ENCODE assay signal across 1 cellular context in the genomic region with DNA sequence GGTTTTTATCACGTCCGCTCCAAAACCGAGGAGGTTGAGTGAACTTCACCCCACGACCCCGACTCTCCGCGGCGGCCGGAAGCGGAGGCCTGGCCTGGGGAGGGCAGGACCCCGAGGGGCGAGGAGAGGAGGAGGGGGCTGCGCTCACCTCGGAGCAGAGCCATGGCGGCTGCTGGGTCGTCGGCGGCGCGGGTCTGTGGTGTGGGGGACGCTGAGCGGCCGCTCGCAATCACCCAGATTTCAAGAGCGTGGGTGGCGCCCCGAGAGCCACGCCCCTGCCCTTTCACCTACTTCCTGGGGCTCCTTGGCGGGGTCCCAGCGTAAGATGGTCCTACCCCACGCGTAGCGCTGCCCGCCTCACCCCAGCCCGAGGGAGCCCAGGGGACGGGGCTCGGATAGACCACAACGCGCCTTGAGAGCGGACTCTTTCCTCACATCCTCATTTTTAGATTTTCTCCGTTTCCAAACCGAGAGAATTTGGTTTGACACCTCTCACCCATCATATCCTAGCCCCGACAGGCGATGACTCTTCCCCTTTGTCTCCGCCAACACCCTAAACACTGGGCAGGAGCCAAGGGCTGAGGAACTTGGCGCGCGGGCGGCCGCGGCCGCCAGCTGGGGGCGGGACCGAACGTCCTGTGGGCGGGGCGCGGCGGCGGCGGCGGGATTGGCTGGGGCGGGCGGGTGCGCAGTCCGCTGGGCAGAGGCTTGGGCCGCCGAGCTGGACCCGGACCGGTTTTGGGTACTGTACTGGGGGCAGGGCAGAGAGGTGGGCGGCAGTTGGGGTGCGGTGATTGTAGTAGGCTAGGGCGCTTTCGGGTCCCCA.
TF ChIP-seq lines count a peak whose summit lies in the region.

A gene with protein sequence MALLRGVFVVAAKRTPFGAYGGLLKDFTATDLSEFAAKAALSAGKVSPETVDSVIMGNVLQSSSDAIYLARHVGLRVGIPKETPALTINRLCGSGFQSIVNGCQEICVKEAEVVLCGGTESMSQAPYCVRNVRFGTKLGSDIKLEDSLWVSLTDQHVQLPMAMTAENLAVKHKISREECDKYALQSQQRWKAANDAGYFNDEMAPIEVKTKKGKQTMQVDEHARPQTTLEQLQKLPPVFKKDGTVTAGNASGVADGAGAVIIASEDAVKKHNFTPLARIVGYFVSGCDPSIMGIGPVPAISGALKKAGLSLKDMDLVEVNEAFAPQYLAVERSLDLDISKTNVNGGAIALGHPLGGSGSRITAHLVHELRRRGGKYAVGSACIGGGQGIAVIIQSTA (minus strand): TSS at position 213 of the 826 bp plus-strand sequence. CDS start 49 bp downstream, at position 164.

TF ChIP-seq in GM12878, 131 proteins besides CTCF, POLR2A, EP300 and RAD21 (continued from another document and continues in another):
- TF ChIP-seq, protein P1, sequence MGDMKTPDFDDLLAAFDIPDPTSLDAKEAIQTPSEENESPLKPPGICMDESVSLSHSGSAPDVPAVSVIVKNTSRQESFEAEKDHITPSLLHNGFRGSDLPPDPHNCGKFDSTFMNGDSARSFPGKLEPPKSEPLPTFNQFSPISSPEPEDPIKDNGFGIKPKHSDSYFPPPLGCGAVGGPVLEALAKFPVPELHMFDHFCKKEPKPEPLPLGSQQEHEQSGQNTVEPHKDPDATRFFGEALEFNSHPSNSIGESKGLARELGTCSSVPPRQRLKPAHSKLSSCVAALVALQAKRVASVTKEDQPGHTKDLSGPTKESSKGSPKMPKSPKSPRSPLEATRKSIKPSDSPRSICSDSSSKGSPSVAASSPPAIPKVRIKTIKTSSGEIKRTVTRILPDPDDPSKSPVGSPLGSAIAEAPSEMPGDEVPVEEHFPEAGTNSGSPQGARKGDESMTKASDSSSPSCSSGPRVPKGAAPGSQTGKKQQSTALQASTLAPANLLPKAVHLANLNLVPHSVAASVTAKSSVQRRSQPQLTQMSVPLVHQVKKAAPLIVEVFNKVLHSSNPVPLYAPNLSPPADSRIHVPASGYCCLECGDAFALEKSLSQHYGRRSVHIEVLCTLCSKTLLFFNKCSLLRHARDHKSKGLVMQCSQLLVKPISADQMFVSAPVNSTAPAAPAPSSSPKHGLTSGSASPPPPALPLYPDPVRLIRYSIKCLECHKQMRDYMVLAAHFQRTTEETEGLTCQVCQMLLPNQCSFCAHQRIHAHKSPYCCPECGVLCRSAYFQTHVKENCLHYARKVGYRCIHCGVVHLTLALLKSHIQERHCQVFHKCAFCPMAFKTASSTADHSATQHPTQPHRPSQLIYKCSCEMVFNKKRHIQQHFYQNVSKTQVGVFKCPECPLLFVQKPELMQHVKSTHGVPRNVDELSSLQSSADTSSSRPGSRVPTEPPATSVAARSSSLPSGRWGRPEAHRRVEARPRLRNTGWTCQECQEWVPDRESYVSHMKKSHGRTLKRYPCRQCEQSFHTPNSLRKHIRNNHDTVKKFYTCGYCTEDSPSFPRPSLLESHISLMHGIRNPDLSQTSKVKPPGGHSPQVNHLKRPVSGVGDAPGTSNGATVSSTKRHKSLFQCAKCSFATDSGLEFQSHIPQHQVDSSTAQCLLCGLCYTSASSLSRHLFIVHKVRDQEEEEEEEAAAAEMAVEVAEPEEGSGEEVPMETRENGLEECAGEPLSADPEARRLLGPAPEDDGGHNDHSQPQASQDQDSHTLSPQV (IDR thresholded peaks at IDR 0.05), result no peak
- TF ChIP-seq, protein P2, sequence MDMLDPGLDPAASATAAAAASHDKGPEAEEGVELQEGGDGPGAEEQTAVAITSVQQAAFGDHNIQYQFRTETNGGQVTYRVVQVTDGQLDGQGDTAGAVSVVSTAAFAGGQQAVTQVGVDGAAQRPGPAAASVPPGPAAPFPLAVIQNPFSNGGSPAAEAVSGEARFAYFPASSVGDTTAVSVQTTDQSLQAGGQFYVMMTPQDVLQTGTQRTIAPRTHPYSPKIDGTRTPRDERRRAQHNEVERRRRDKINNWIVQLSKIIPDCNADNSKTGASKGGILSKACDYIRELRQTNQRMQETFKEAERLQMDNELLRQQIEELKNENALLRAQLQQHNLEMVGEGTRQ (IDR thresholded peaks at IDR 0.05; ENCODE audit: borderline replicate concordance, low read depth, low read length), result no peak
- TF ChIP-seq JUNB (IDR thresholded peaks at IDR 0.05) (no peak), ZNF207 (IDR thresholded peaks at IDR 0.05; ENCODE audit: borderline replicate concordance) (peak; percentile 58; the same call in 1 of the 2 replicates), BRCA1 (IDR thresholded peaks at IDR 0.05; ENCODE audit: low read depth, low read length) (no peak), ZBED1 (IDR thresholded peaks at IDR 0.05; ENCODE audit: borderline replicate concordance) (no peak), RFX5 (IDR thresholded peaks at IDR 0.05; ENCODE audit: low read depth, low read length) (no peak), TCF7 (IDR thresholded peaks at IDR 0.05; ENCODE audit: borderline replicate concordance) (no peak), ZNF622 (IDR thresholded peaks at IDR 0.05) (no peak), SREBF1 (IDR thresholded peaks at IDR 0.05; ENCODE audit: low read length) (no peak), NR2C2 (IDR thresholded peaks at IDR 0.05; ENCODE audit: borderline replicate concordance, control insufficient read depth, insufficient read length, low read depth) (no peak), SIN3A (IDR thresholded peaks at IDR 0.05; ENCODE audit: low read depth, low read length) (no peak), ZZZ3 (IDR thresholded peaks at IDR 0.05; ENCODE audit: control insufficient read depth, insufficient read length, low read depth) (no peak), PML (IDR thresholded peaks at IDR 0.05; ENCODE audit: low read length) (peak; percentile 89), DPF2 (IDR thresholded peaks at IDR 0.05) (peak; percentile 82), NR2C1 (IDR thresholded peaks at IDR 0.05) (peak; percentile 40; the same call in 1 of the 2 replicates), CBFB (IDR thresholded peaks at IDR 0.05; ENCODE audit: low read depth) (peak; percentile 61; the same call in 1 of the 2 replicates), ZNF384 (IDR thresholded peaks at IDR 0.05; ENCODE audit: borderline replicate concordance, low read depth, low read length) (no peak), NR2F1 (conservative IDR thresholded peaks at IDR 0.05) (peak; percentile 96), TCF3 (IDR thresholded peaks at IDR 0.05; ENCODE audit: borderline replicate concordance, insufficient read depth, low read depth, low read length) (0 out of 2 replicates have a peak, but pooled peaks have one; percentile 37), PAX5 (IDR thresholded peaks at IDR 0.05; ENCODE audit: borderline replicate concordance, low read depth, low read length) (peak; percentile 40; the same call in 1 of the 2 replicates), SMAD5 (IDR thresholded peaks at IDR 0.05; ENCODE audit: low read depth) (peak; percentile 20; the same call in 1 of the 2 replicates), POLR2AphosphoS2 (IDR thresholded peaks at IDR 0.05; ENCODE audit: low read depth, low read length) (peak; percentile 60), NFYA (IDR thresholded peaks at IDR 0.05; ENCODE audit: borderline replicate concordance, low read depth, low read length) (no peak), RCOR1 (conservative IDR thresholded peaks at IDR 0.05; ENCODE audit: low read depth, low read length) (0 out of 2 replicates have a peak, but pooled peaks have one; percentile 80), SREBF2 (IDR thresholded peaks at IDR 0.05; ENCODE audit: low read length) (no peak), SIX5 (IDR thresholded peaks at IDR 0.05; ENCODE audit: low read depth, low read length, severe bottlenecking) (no peak), RAD51 (IDR thresholded peaks at IDR 0.05) (no peak)
- TF ChIP-seq, protein P3, sequence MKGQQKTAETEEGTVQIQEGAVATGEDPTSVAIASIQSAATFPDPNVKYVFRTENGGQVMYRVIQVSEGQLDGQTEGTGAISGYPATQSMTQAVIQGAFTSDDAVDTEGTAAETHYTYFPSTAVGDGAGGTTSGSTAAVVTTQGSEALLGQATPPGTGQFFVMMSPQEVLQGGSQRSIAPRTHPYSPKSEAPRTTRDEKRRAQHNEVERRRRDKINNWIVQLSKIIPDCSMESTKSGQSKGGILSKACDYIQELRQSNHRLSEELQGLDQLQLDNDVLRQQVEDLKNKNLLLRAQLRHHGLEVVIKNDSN (IDR thresholded peaks at IDR 0.05; ENCODE audit: borderline replicate concordance, extremely low read length, insufficient read depth, low read depth, low read length), result no peak
- TF ChIP-seq, protein P4, sequence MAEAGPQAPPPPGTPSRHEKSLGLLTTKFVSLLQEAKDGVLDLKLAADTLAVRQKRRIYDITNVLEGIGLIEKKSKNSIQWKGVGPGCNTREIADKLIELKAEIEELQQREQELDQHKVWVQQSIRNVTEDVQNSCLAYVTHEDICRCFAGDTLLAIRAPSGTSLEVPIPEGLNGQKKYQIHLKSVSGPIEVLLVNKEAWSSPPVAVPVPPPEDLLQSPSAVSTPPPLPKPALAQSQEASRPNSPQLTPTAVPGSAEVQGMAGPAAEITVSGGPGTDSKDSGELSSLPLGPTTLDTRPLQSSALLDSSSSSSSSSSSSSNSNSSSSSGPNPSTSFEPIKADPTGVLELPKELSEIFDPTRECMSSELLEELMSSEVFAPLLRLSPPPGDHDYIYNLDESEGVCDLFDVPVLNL (IDR thresholded peaks at IDR 0.05; ENCODE audit: low read depth, low read length), result no peak
- TF ChIP-seq, protein P5, sequence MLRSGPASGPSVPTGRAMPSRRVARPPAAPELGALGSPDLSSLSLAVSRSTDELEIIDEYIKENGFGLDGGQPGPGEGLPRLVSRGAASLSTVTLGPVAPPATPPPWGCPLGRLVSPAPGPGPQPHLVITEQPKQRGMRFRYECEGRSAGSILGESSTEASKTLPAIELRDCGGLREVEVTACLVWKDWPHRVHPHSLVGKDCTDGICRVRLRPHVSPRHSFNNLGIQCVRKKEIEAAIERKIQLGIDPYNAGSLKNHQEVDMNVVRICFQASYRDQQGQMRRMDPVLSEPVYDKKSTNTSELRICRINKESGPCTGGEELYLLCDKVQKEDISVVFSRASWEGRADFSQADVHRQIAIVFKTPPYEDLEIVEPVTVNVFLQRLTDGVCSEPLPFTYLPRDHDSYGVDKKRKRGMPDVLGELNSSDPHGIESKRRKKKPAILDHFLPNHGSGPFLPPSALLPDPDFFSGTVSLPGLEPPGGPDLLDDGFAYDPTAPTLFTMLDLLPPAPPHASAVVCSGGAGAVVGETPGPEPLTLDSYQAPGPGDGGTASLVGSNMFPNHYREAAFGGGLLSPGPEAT (IDR thresholded peaks at IDR 0.05; ENCODE audit: low read depth), result peak; percentile 55; the same call in 1 of the 2 replicates
- TF ChIP-seq, protein P6, sequence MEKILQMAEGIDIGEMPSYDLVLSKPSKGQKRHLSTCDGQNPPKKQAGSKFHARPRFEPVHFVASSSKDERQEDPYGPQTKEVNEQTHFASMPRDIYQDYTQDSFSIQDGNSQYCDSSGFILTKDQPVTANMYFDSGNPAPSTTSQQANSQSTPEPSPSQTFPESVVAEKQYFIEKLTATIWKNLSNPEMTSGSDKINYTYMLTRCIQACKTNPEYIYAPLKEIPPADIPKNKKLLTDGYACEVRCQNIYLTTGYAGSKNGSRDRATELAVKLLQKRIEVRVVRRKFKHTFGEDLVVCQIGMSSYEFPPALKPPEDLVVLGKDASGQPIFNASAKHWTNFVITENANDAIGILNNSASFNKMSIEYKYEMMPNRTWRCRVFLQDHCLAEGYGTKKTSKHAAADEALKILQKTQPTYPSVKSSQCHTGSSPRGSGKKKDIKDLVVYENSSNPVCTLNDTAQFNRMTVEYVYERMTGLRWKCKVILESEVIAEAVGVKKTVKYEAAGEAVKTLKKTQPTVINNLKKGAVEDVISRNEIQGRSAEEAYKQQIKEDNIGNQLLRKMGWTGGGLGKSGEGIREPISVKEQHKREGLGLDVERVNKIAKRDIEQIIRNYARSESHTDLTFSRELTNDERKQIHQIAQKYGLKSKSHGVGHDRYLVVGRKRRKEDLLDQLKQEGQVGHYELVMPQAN (conservative IDR thresholded peaks at IDR 0.05), result peak; percentile 51; the same call in 1 of the 2 replicates
- TF ChIP-seq, protein P7, sequence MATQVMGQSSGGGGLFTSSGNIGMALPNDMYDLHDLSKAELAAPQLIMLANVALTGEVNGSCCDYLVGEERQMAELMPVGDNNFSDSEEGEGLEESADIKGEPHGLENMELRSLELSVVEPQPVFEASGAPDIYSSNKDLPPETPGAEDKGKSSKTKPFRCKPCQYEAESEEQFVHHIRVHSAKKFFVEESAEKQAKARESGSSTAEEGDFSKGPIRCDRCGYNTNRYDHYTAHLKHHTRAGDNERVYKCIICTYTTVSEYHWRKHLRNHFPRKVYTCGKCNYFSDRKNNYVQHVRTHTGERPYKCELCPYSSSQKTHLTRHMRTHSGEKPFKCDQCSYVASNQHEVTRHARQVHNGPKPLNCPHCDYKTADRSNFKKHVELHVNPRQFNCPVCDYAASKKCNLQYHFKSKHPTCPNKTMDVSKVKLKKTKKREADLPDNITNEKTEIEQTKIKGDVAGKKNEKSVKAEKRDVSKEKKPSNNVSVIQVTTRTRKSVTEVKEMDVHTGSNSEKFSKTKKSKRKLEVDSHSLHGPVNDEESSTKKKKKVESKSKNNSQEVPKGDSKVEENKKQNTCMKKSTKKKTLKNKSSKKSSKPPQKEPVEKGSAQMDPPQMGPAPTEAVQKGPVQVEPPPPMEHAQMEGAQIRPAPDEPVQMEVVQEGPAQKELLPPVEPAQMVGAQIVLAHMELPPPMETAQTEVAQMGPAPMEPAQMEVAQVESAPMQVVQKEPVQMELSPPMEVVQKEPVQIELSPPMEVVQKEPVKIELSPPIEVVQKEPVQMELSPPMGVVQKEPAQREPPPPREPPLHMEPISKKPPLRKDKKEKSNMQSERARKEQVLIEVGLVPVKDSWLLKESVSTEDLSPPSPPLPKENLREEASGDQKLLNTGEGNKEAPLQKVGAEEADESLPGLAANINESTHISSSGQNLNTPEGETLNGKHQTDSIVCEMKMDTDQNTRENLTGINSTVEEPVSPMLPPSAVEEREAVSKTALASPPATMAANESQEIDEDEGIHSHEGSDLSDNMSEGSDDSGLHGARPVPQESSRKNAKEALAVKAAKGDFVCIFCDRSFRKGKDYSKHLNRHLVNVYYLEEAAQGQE (IDR thresholded peaks at IDR 0.05; ENCODE audit: low read depth, low read length), result no peak
- TF ChIP-seq, protein P8, sequence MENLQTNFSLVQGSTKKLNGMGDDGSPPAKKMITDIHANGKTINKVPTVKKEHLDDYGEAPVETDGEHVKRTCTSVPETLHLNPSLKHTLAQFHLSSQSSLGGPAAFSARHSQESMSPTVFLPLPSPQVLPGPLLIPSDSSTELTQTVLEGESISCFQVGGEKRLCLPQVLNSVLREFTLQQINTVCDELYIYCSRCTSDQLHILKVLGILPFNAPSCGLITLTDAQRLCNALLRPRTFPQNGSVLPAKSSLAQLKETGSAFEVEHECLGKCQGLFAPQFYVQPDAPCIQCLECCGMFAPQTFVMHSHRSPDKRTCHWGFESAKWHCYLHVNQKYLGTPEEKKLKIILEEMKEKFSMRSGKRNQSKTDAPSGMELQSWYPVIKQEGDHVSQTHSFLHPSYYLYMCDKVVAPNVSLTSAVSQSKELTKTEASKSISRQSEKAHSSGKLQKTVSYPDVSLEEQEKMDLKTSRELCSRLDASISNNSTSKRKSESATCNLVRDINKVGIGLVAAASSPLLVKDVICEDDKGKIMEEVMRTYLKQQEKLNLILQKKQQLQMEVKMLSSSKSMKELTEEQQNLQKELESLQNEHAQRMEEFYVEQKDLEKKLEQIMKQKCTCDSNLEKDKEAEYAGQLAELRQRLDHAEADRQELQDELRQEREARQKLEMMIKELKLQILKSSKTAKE (IDR thresholded peaks at IDR 0.05; ENCODE audit: low read depth, poor library complexity, severe bottlenecking), result no peak
